Comparison of ENCODE assay signal across 10 cellular contexts in genomic region chr9:32344551-32345182, GRCh38. TPM values are rescaled to one million over a fixed set of nuclear protein-coding genes. Genes with fewer than 3 reads are reported as not detected.
DNase-seq lines count a peak whose midpoint lies in the region; ATAC-seq and TF ChIP-seq lines count a peak whose summit lies in the region.
"Had no signal": no experiment of that assay in that cellular context is flagged by ENCODE, and none has a peak within 500 bp of the region (broad histone marks: within the 10 kb centered on the region; RNA-seq: fewer than 3 reads in every experiment).

No MANE protein-coding gene starts in this region.

- DNase-seq in memory B cell (ENCODE audit: low spot score in 2 of 2): no peak
- DNase-seq in DMS79 treated with DMSO at 0.1 percent for 48 hours (lab: John Stamatoyannopoulos, UW): no peak
- DNase-seq in mucosa of gallbladder (ENCODE audit: low spot score): no peak
- no peak for DNase-seq in stimulated activated naive B cell treated with anti-CD40 and anti-IgM and Interleukin-4, amounts not matched to agents 10 μg/mL and 1 μg/mL and 100 μg/mL, for 72 hours
- DNase-seq: stimulated activated CD4-positive, alpha-beta T cell treated with anti-CD3 and anti-CD28 coated beads, Interleukin-4, amount 100 ng/mL, for 24 hours had no signal

- H3K4me1 Mint-ChIP-seq in brain (peaks cover 24% of the 10 kb centered on the region), memory B cell (peaks cover 5% of the 10 kb centered on the region)
- no peaks in the 10 kb centered on the region for H3K4me1 Mint-ChIP-seq in stimulated activated naive B cell treated with anti-CD40 and anti-IgM and Interleukin-4, amounts not matched to agents 10 μg/mL and 1 μg/mL and 100 μg/mL, for 72 hours

- no peaks in the 10 kb centered on the region for H3K27me3 Mint-ChIP-seq in brain
- peaks cover 2% of the 10 kb centered on the region for H3K27me3 Mint-ChIP-seq in memory B cell
- H3K27me3 Mint-ChIP-seq in stimulated activated naive B cell treated with anti-CD40 and anti-IgM and Interleukin-4, amounts not matched to agents 10 μg/mL and 1 μg/mL and 100 μg/mL, for 72 hours: no peaks in the 10 kb centered on the region
- H3K27me3 Mint-ChIP-seq: activated naive CD8-positive, alpha-beta T cell had no signal

- H3K36me3 Mint-ChIP-seq in brain (no peaks in the 10 kb centered on the region), memory B cell (no peaks in the 10 kb centered on the region)
- H3K36me3 Mint-ChIP-seq in stimulated activated naive B cell treated with anti-CD40 and anti-IgM and Interleukin-4, amounts not matched to agents 10 μg/mL and 1 μg/mL and 100 μg/mL, for 72 hours: no peaks in the 10 kb centered on the region
- H3K36me3 Mint-ChIP-seq: activated naive CD8-positive, alpha-beta T cell had no signal

- no peaks in the 10 kb centered on the region for H3K9me3 Mint-ChIP-seq in brain
- H3K9me3 Mint-ChIP-seq in memory B cell: no peaks in the 10 kb centered on the region
- H3K9me3 Mint-ChIP-seq in stimulated activated naive B cell treated with anti-CD40 and anti-IgM and Interleukin-4, amounts not matched to agents 10 μg/mL and 1 μg/mL and 100 μg/mL, for 72 hours: no peaks in the 10 kb centered on the region

- H3K4me3 Mint-ChIP-seq in brain: peak overlapping the region in 3 of 5 experiments; percentile 23 to 51 (median 38)
- no peak overlapping the region for H3K4me3 Mint-ChIP-seq in memory B cell
- no peak overlapping the region for H3K4me3 Mint-ChIP-seq in stimulated activated naive B cell treated with anti-CD40 and anti-IgM and Interleukin-4, amounts not matched to agents 10 μg/mL and 1 μg/mL and 100 μg/mL, for 72 hours
- H3K4me3 Mint-ChIP-seq: activated naive CD8-positive, alpha-beta T cell had no signal

- peak; percentile 35 for ATAC-seq in GM18867 (IDR thresholded peaks at IDR 0.05; ENCODE audit: unreplicated experiment)
- peak; percentile 38 for ATAC-seq in HG03565 (IDR thresholded peaks at IDR 0.05; ENCODE audit: unreplicated experiment)
- peak; percentile 26 for ATAC-seq in memory B cell (ENCODE audit: low read depth)
- ATAC-seq in stimulated activated naive B cell treated with anti-CD40 and anti-IgM and Interleukin-4, amounts not matched to agents 10 μg/mL and 1 μg/mL and 100 μg/mL, for 72 hours (replicated peaks): no peak
- ATAC-seq in GM19023 (IDR thresholded peaks at IDR 0.05; ENCODE audit: unreplicated experiment): no peak

- no peak for TF ChIP-seq CTCF in brain (conservative IDR thresholded peaks at IDR 0.05)

- H3K27ac Mint-ChIP-seq in brain: peak overlapping the region in 1 of 5 experiments; percentile 0
- no peak overlapping the region for H3K27ac Mint-ChIP-seq in memory B cell
- no peak overlapping the region for H3K27ac Mint-ChIP-seq in stimulated activated naive B cell treated with anti-CD40 and anti-IgM and Interleukin-4, amounts not matched to agents 10 μg/mL and 1 μg/mL and 100 μg/mL, for 72 hours
- H3K27ac Mint-ChIP-seq: activated naive CD8-positive, alpha-beta T cell had no signal

RNA-seq across cellular contexts. Expression of gene ACO1, which starts 39.8 kb away (rescaled TPM):
- 23.3 TPM for polyA plus RNA-seq in brain (ENCODE audit: insufficient read depth, low read depth, low replicate concordance)
- 48.2 TPM for total RNA-seq in mucosa of gallbladder

Comparison
In these comparisons a context has a peak if more than half of its experiments do, and no peak if none do; other contexts are left out.
1. ATAC-seq: peak in GM18867 (single experiment), HG03565 (single experiment) and memory B cell (single experiment); none in stimulated activated naive B cell treated with anti-CD40 and anti-IgM and Interleukin-4, amounts not matched to agents 10 μg/mL and 1 μg/mL and 100 μg/mL, for 72 hours (0 of 2) and GM19023 (single experiment).
2. H3K4me3 Mint-ChIP-seq: peak in brain (3 of 5); none in memory B cell (single experiment) and stimulated activated naive B cell treated with anti-CD40 and anti-IgM and Interleukin-4, amounts not matched to agents 10 μg/mL and 1 μg/mL and 100 μg/mL, for 72 hours (0 of 2).